ENCODE assay signal across 1 cellular context in genomic region chr13:106455190-106455589, GRCh38.
TF ChIP-seq lines count a peak whose summit lies in the region.

No MANE protein-coding gene starts in this region.

TF ChIP-seq in GM23338, 12 proteins besides CTCF, POLR2A, EP300 and RAD21 (continued from another document):
- TF ChIP-seq ZNF462 (CRISPR knock-in tag; IDR thresholded peaks at IDR 0.05) (no peak), EZH2phosphoT487 (IDR thresholded peaks at IDR 0.05; ENCODE audit: unreplicated experiment) (no peak), ZNF114 (CRISPR knock-in tag; IDR thresholded peaks at IDR 0.05) (no peak)
